Comparison of ENCODE assay signal across 13 cellular contexts in the genomic region with DNA sequence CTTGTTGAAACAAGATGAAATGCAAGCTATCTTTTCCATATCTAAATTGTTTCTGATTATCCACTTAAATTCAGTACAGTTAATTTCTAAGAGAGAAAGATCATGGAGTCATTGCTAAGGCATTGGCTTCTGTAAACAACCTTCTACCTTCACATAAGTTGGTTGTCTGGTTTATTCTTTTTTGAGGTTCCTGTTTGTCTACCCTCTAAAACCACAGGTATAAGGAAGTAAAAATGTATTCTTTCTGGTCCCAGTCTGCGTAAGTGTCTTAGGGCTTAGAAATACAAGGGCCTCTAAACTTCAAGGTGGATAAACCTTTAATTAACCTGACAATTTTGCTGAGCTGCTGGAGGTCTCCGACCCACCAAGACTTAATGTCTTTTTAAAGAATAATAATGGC. TPM values are rescaled to one million over a fixed set of nuclear protein-coding genes. Genes with fewer than 3 reads are reported as not detected.
DNase-seq lines count a peak whose midpoint lies in the region; ATAC-seq lines count a peak whose summit lies in the region.
"Had no signal": no experiment of that assay in that cellular context is flagged by ENCODE, and none has a peak within 500 bp of the region (broad histone marks: within the 10 kb centered on the region; RNA-seq: fewer than 3 reads in every experiment).

No MANE protein-coding gene starts in this region.

- H3K4me1 Mint-ChIP-seq in T-helper 17 cell, result peaks cover 30% of the 10 kb centered on the region

- peak; percentile 71 for DNase-seq in SIG-M5 treated with dmso at 0.1 percent for 504 hours (lab: John Stamatoyannopoulos, UW; ENCODE audit: unreplicated experiment)
- DNase-seq in SIG-M5 (lab: John Stamatoyannopoulos, UW), result no peak
- DNase-seq in KBM-7, result peak; percentile 54
- DNase-seq in T-helper 17 cell, result no peak
- DNase-seq in renal cortical epithelial cell (ENCODE audit: low read depth), result peak; percentile 35
- DNase-seq in D341Med (ENCODE audit: low spot score), result no peak
- DNase-seq in stimulated activated CD4-positive, alpha-beta T cell treated with anti-CD3 and anti-CD28 coated beads, Interleukin-1b, Interleukin-23, amount 100 ng/mL, for 48 hours, result no peak
- no peak for DNase-seq in stimulated activated CD4-positive, alpha-beta T cell treated with anti-CD3 and anti-CD28 coated beads, Interleukin-4, amount 100 ng/mL, for 4 hours
- DNase-seq: activated CD8-positive, alpha-beta memory T cell treated with anti-CD3 and anti-CD28 coated beads, Interleukin-2, amount 50 U/mL, for 48 hours; IMR-90; left ventricle myocardium inferior; NCI-H345 had no signal

- in situ Hi-C loops in KBM-7 (cut with MboI; ENCODE audit: low pct_unique_long_range_greater_than_20kb, low sequenced_read_pairs), result no loop called here

- peak overlapping the region; percentile 43 for H3K4me3 Mint-ChIP-seq in T-helper 17 cell

- no peaks in the 10 kb centered on the region for H3K9me3 ChIP-seq in T-helper 17 cell (ENCODE audit: control insufficient read depth, low read length, poor library complexity, severe bottlenecking)
- H3K9me3 ChIP-seq: left ventricle myocardium inferior had no signal

- H3K36me3 Mint-ChIP-seq in T-helper 17 cell (ENCODE audit: low read depth), result peaks cover 5% of the 10 kb centered on the region

- H3K27me3 Mint-ChIP-seq in T-helper 17 cell, result no peaks in the 10 kb centered on the region
- H3K27me3 Mint-ChIP-seq: progenitor cell of endocrine pancreas had no signal

- H3K27ac Mint-ChIP-seq in T-helper 17 cell, result peak overlapping the region; percentile 99
- H3K27ac Mint-ChIP-seq: progenitor cell of endocrine pancreas had no signal

- peak; percentile 43 for ATAC-seq in T-helper 17 cell

RNA-seq across cellular contexts. Expression of a gene that starts 3.6 kb away (rescaled TPM):
- total RNA-seq in T-helper 17 cell (100 to 1,000 TPM; 101 to 120 TPM), renal cortical epithelial cell (10.2 and 51.5 TPM in 2 replicates)

Comparison
In these comparisons a context has a peak if more than half of its experiments do, and no peak if none do; other contexts are left out.
1. DNase-seq: peak in SIG-M5 treated with dmso at 0.1 percent for 504 hours (single experiment), KBM-7 (single experiment) and renal cortical epithelial cell (single experiment); none in SIG-M5 (single experiment), T-helper 17 cell (0 of 3), D341Med (single experiment), stimulated activated CD4-positive, alpha-beta T cell treated with anti-CD3 and anti-CD28 coated beads, Interleukin-1b, Interleukin-23, amount 100 ng/mL, for 48 hours (single experiment) and stimulated activated CD4-positive, alpha-beta T cell treated with anti-CD3 and anti-CD28 coated beads, Interleukin-4, amount 100 ng/mL, for 4 hours (0 of 2).